Comparison of ENCODE assay signal across 28 cellular contexts in the genomic region with DNA sequence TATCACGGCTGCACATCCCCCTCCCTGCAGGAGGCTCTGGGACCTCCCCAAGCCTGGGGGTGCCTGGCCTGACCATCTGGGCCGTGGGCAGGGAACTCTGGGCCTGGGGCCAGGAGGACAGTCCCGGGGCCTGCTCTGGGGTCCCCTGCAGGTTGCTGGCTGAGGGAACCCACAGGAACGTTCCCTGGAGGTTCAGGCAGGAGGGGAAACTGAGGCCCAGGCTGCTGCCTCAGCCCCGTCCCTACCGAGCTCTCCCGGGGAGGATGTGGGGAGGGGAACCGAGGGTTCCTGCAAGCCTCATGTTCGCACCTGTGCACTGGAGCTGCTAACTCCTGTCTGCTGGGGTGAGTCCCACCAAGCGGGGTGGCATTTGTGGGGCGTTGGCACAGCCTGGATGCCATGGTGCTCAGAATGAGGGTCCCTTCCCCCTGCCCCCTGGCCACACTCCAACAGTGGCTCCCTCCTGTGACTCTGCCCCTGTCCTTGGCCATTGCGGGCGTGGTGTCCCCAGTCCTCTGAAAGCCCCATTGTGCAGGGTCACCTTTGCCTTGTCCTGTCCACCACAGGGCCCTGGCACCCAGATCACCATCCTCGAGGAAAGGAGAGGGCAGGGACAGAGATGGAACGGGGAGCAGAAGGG. TPM values are rescaled to one million over a fixed set of nuclear protein-coding genes. Genes with fewer than 3 reads are reported as not detected.
DNase-seq lines count a peak whose midpoint lies in the region; ATAC-seq and TF ChIP-seq lines count a peak whose summit lies in the region.
"Had no signal": no experiment of that assay in that cellular context is flagged by ENCODE, and none has a peak within 500 bp of the region (broad histone marks: within the 10 kb centered on the region; RNA-seq: fewer than 3 reads in every experiment).

No MANE protein-coding gene starts in this region.

- peaks cover 16% of the 10 kb centered on the region for H3K36me3 Mint-ChIP-seq in natural killer cell
- peaks cover 6% of the 10 kb centered on the region for H3K36me3 Mint-ChIP-seq in natural killer cell treated with Interleukin-12 subunit alpha and Interleukin-12 subunit beta and Interleukin-15 and Interleukin-18, amount 100 ng/mL, for 72 hours
- H3K36me3 Mint-ChIP-seq in activated CD8-positive, alpha-beta memory T cell treated with anti-CD3 and anti-CD28 coated beads, Interleukin-2, amount 10 ng/mL, durations not matched to agents 7 days and 5 days: no peaks in the 10 kb centered on the region

- no peak overlapping the region for H3K4me3 ChIP-seq in esophagus muscularis mucosa
- H3K4me3 ChIP-seq: adrenal gland, gastroesophageal sphincter, GM23338, mucosa of descending colon, pancreas, smooth muscle cell, transverse colon had no signal

- DNase-seq in natural killer cell (peak; percentile 6), mesenteric fat pad (ENCODE audit: low spot score) (peak; percentile 85), esophagus muscularis mucosa (ENCODE audit: extremely low spot score) (no peak), NCI-H2081 treated with DMSO at 0.1 percent for 48 hours (lab: John Stamatoyannopoulos, UW) (no peak), cerebellum (ENCODE audit: low spot score) (no peak)
- DNase-seq in natural killer cell treated with Interleukin-12 subunit alpha and Interleukin-12 subunit beta and Interleukin-15 and Interleukin-18, amount 100 ng/mL, for 72 hours (ENCODE audit: low spot score): no peak
- peak; percentile 27 for DNase-seq in activated CD8-positive, alpha-beta memory T cell treated with anti-CD3 and anti-CD28 coated beads, Interleukin-2, amount 10 ng/mL, durations not matched to agents 7 days and 5 days
- DNase-seq: activated naive CD4-positive, alpha-beta T cell treated with Interleukin-2 at 50 U/mL for 16 hours; activated T-cell treated with anti-CD3 and anti-CD28 coated beads, Interleukin-2, amount 50 U/mL, for 72 hours; cerebellar nuclear complex; DMS79; HFFc6; NCI-H748 treated with DMSO at 0.1 percent for 48 hours; retina; Right ventricle myocardium superior; stimulated activated CD4-positive, alpha-beta T cell treated with anti-CD3 and anti-CD28 coated beads, Interleukin-2, amount 100 ng/mL, for 24 hours; transverse colon had no signal

- H3K9me3 Mint-ChIP-seq in natural killer cell: peaks cover 4 to 7% of the 10 kb centered on the region in 2 donors
- peaks cover 3% of the 10 kb centered on the region for H3K9me3 Mint-ChIP-seq in natural killer cell treated with Interleukin-12 subunit alpha and Interleukin-12 subunit beta and Interleukin-15 and Interleukin-18, amount 100 ng/mL, for 72 hours
- peaks cover 2% of the 10 kb centered on the region for H3K9me3 Mint-ChIP-seq in activated CD8-positive, alpha-beta memory T cell treated with anti-CD3 and anti-CD28 coated beads, Interleukin-2, amount 10 ng/mL, durations not matched to agents 7 days and 5 days (ENCODE audit: low read depth)

- CTCF ChIA-PET in activated CD8-positive, alpha-beta memory T cell treated with anti-CD3 and anti-CD28 coated beads, Interleukin-2, amount 10 ng/mL, durations not matched to agents 7 days and 5 days (lab: Charles Lee): no interaction called here

- H3K4me1 ChIP-seq in esophagus muscularis mucosa: no peaks in the 10 kb centered on the region
- H3K4me1 ChIP-seq: adrenal gland, Caco-2, gastroesophageal sphincter, pancreas, transverse colon had no signal

- H3K4me1 Mint-ChIP-seq in natural killer cell: no peaks in the 10 kb centered on the region
- no peaks in the 10 kb centered on the region for H3K4me1 Mint-ChIP-seq in natural killer cell treated with Interleukin-12 subunit alpha and Interleukin-12 subunit beta and Interleukin-15 and Interleukin-18, amount 100 ng/mL, for 72 hours (ENCODE audit: low read depth in 2 of 2)
- H3K4me1 Mint-ChIP-seq in activated CD8-positive, alpha-beta memory T cell treated with anti-CD3 and anti-CD28 coated beads, Interleukin-2, amount 10 ng/mL, durations not matched to agents 7 days and 5 days: no peaks in the 10 kb centered on the region

- WGBS in esophagus muscularis mucosa: 71% methylated on average over 4 of the region's 15 CpGs

- TF ChIP-seq EP300 in esophagus muscularis mucosa (IDR thresholded peaks at IDR 0.05): no peak

- H3K27ac ChIP-seq in esophagus muscularis mucosa (replicated peaks in 1 of 4): no peak overlapping the region
- H3K27ac ChIP-seq: adrenal gland, C4-2B, gastroesophageal sphincter, pancreas, transverse colon had no signal

- H3K27ac Mint-ChIP-seq in natural killer cell: no peak overlapping the region
- H3K27ac Mint-ChIP-seq in natural killer cell treated with Interleukin-12 subunit alpha and Interleukin-12 subunit beta and Interleukin-15 and Interleukin-18, amount 100 ng/mL, for 72 hours: no peak overlapping the region
- H3K27ac Mint-ChIP-seq in activated CD8-positive, alpha-beta memory T cell treated with anti-CD3 and anti-CD28 coated beads, Interleukin-2, amount 10 ng/mL, durations not matched to agents 7 days and 5 days: no peak overlapping the region
- H3K27ac Mint-ChIP-seq: activated T-cell treated with anti-CD3 and anti-CD28 coated beads, Interleukin-2, amount 50 U/mL, for 72 hours; brain; GM23338; HFFc6; IgD-negative memory B cell; nephron had no signal

- peaks cover 0 to 61% (median 3%) of the 10 kb centered on the region in 4 donors for H3K27me3 ChIP-seq in esophagus muscularis mucosa
- H3K27me3 ChIP-seq: pancreas had no signal

- TF ChIP-seq CTCF in natural killer cell (IDR thresholded peaks at IDR 0.05): no peak
- no peak for TF ChIP-seq CTCF in esophagus muscularis mucosa (IDR thresholded peaks at IDR 0.05)

- intact Hi-C loops in natural killer cell (cut with micrococcal nuclease): no loop called here
- intact Hi-C loops in esophagus muscularis mucosa (cut with DNase I): no loop called here

- TF ChIP-seq POLR2A in esophagus muscularis mucosa (IDR thresholded peaks at IDR 0.05; ENCODE audit: low read depth): no peak

- H3K9me3 ChIP-seq in esophagus muscularis mucosa: peaks cover 0 to 19% (median 9%) of the 10 kb centered on the region in 4 donors
- H3K9me3 ChIP-seq: adrenal gland, pancreas had no signal

- peaks cover 11 to 40% of the 10 kb centered on the region in 2 donors for H3K27me3 Mint-ChIP-seq in natural killer cell (ENCODE audit: low read depth in 2 of 2)
- H3K27me3 Mint-ChIP-seq in natural killer cell treated with Interleukin-12 subunit alpha and Interleukin-12 subunit beta and Interleukin-15 and Interleukin-18, amount 100 ng/mL, for 72 hours: peaks cover 8 to 11% of the 10 kb centered on the region in 2 donors
- H3K27me3 Mint-ChIP-seq in activated CD8-positive, alpha-beta memory T cell treated with anti-CD3 and anti-CD28 coated beads, Interleukin-2, amount 10 ng/mL, durations not matched to agents 7 days and 5 days: peaks cover 23% of the 10 kb centered on the region
- H3K27me3 Mint-ChIP-seq: brain had no signal

- H3K4me3 Mint-ChIP-seq in natural killer cell: no peak overlapping the region
- H3K4me3 Mint-ChIP-seq in natural killer cell treated with Interleukin-12 subunit alpha and Interleukin-12 subunit beta and Interleukin-15 and Interleukin-18, amount 100 ng/mL, for 72 hours: no peak overlapping the region
- H3K4me3 Mint-ChIP-seq in activated CD8-positive, alpha-beta memory T cell treated with anti-CD3 and anti-CD28 coated beads, Interleukin-2, amount 10 ng/mL, durations not matched to agents 7 days and 5 days: no peak overlapping the region
- H3K4me3 Mint-ChIP-seq: activated T-cell treated with anti-CD3 and anti-CD28 coated beads, Interleukin-2, amount 50 U/mL, for 72 hours; brain; GM23338; HFFc6; IgD-negative memory B cell; nephron had no signal

- ATAC-seq in natural killer cell: no peak
- no peak for ATAC-seq in natural killer cell treated with Interleukin-12 subunit alpha and Interleukin-12 subunit beta and Interleukin-15 and Interleukin-18, amount 100 ng/mL, for 72 hours
- ATAC-seq in activated CD8-positive, alpha-beta memory T cell treated with anti-CD3 and anti-CD28 coated beads, Interleukin-2, amount 10 ng/mL, durations not matched to agents 7 days and 5 days: no peak
- ATAC-seq: activated T-cell treated with anti-CD3 and anti-CD28 coated beads, Interleukin-2, amount 50 U/mL, for 72 hours; gastroesophageal sphincter; GM23338; mucosa of descending colon; pancreas had no signal

- H3K36me3 ChIP-seq in esophagus muscularis mucosa: no peaks in the 10 kb centered on the region
- H3K36me3 ChIP-seq: adrenal gland, gastroesophageal sphincter, pancreas, transverse colon had no signal

RNA-seq across cellular contexts. Expression of a gene that starts 9.4 kb away (rescaled TPM):
- under 1 TPM in 2 of 3 donors, not detected in 1; 0.30 to 0.45 TPM for total RNA-seq in natural killer cell
- total RNA-seq in natural killer cell treated with Interleukin-12 subunit alpha and Interleukin-12 subunit beta and Interleukin-15 and Interleukin-18, amount 100 ng/mL, for 72 hours: under 1 TPM in 1 of 2 donors, not detected in 1; 0.11 TPM
- not detected for total RNA-seq in activated CD8-positive, alpha-beta memory T cell treated with anti-CD3 and anti-CD28 coated beads, Interleukin-2, amount 10 ng/mL, durations not matched to agents 7 days and 5 days
- 3.7 TPM for total RNA-seq in mesenteric fat pad
- total RNA-seq in esophagus muscularis mucosa: 1 to 10 TPM in 3 of 4 donors, under 1 TPM in 1; 0.86 to 3.3 (median 1.9) TPM
- 6.5 TPM for total RNA-seq in cerebellum
- total RNA-seq: activated T-cell treated with anti-CD3 and anti-CD28 coated beads, Interleukin-2, amount 50 U/mL, for 72 hours had no signal

Comparison
In these comparisons a context has a peak if more than half of its experiments do, and no peak if none do; other contexts are left out.
1. DNase-seq: peak in natural killer cell (single experiment), activated CD8-positive, alpha-beta memory T cell treated with anti-CD3 and anti-CD28 coated beads, Interleukin-2, amount 10 ng/mL, durations not matched to agents 7 days and 5 days (single experiment) and mesenteric fat pad (single experiment); none in natural killer cell treated with Interleukin-12 subunit alpha and Interleukin-12 subunit beta and Interleukin-15 and Interleukin-18, amount 100 ng/mL, for 72 hours (single experiment), esophagus muscularis mucosa (single experiment), NCI-H2081 treated with DMSO at 0.1 percent for 48 hours (single experiment) and cerebellum (single experiment).